ENCODE assay signal across 9 cellular contexts in the genomic region with DNA sequence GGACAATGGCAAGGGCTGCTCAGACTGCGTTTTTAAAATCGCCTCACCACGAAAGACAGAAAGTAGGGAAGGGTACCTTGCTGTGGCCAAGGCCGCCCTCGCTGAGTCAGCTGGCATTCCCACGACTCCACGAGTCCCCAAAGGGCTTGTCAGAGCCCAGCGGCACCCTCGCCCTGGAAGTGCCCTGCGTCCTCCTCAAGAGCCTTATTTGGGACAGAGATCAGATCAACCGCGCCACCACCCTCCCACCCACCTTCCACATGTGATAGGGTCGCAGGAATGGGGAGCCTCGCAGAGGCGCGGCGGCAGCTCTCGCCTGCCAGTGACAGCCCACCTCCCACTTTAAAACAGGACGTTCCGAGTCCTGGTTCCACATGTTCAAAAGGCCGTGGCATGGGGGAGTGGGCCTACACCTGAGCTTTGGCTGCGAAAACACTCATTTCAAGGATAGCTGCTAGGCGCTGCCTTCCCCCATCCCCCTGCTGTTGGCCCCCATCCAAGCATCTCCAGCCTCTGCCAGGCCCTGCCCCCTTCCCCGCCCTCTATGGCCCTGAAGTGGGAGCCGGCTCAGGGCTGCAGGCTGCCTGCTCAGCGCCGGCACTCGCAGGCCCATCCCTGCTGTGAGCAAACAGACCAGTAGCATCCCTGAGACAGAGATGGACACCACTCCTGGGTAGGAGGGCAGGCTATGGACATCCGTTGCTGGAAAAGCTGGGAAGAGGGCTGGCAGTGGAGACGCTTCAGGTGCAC. TPM values are rescaled to one million over a fixed set of nuclear protein-coding genes. Genes with fewer than 3 reads are reported as not detected.
A peak's percentile ranks its signal among the peaks of the same experiment; 100 is the strongest.
DNase-seq lines count a peak whose midpoint lies in the region; ATAC-seq and TF ChIP-seq lines count a peak whose summit lies in the region.
"Had no signal": no experiment of that assay in that cellular context is flagged by ENCODE, and none has a peak within 500 bp of the region (broad histone marks: within the 10 kb centered on the region; RNA-seq: fewer than 3 reads in every experiment).

No MANE protein-coding gene starts in this region.

- no peak for ATAC-seq in GM18517 (IDR thresholded peaks at IDR 0.05; ENCODE audit: unreplicated experiment)

- H3K27me3 Mint-ChIP-seq in CD8-positive, alpha-beta memory T cell: peaks cover 5% of the 10 kb centered on the region in 2 donors
- peaks cover 0 to 10% (median 8%) of the 10 kb centered on the region in 3 donors for H3K27me3 Mint-ChIP-seq in immature natural killer cell (ENCODE audit: low read depth in 3 of 3)

- CTCF ChIA-PET in CD8-positive, alpha-beta memory T cell (lab: Charles Lee): interaction anchor here (1.0 to 9.2 kb wide), 8 partner anchors 13 to 122 kb away, joined by 4 to 195 read pairs (median 5); no protein-coding TSS in a partner anchor

- intact Hi-C loops in stomach (cut with DNase I; ENCODE audit: low total_unique reads): loop anchor here (5.0 to 10.0 kb wide), 2 partner anchors 76 to 124 kb away; no protein-coding TSS in a partner anchor

- H3K36me3 ChIP-seq in CD8-positive, alpha-beta memory T cell (ENCODE audit: insufficient read depth, low read length): no peaks in the 10 kb centered on the region
- H3K36me3 ChIP-seq in stomach: no peaks in the 10 kb centered on the region

- no peak for TF ChIP-seq EP300 in stomach (IDR thresholded peaks at IDR 0.05)

- H3K4me1 ChIP-seq in CD8-positive, alpha-beta memory T cell (ENCODE audit: insufficient read depth, low read length): peaks cover 4% of the 10 kb centered on the region
- peaks cover 10 to 21% (median 17%) of the 10 kb centered on the region in 4 donors for H3K4me1 ChIP-seq in stomach

- POLR2A ChIA-PET in CD8-positive, alpha-beta memory T cell (lab: Charles Lee): interaction anchor here (0.6 to 1.3 kb wide), 2 partner anchors 26 to 75 kb away, joined by 3 to 9 read pairs; no protein-coding TSS in a partner anchor

- H3K9me3 Mint-ChIP-seq in CD8-positive, alpha-beta memory T cell: no peaks in the 10 kb centered on the region
- H3K9me3 Mint-ChIP-seq in immature natural killer cell: no peaks in the 10 kb centered on the region

- H3K9me3 ChIP-seq in CD8-positive, alpha-beta memory T cell (ENCODE audit: low read length): no peaks in the 10 kb centered on the region
- no peaks in the 10 kb centered on the region for H3K9me3 ChIP-seq in stomach

- in situ Hi-C loops in KBM-7 (cut with MboI; ENCODE audit: low pct_unique_long_range_greater_than_20kb, low sequenced_read_pairs): no loop called here

- H3K36me3 Mint-ChIP-seq in CD8-positive, alpha-beta memory T cell: no peaks in the 10 kb centered on the region
- no peaks in the 10 kb centered on the region for H3K36me3 Mint-ChIP-seq in immature natural killer cell

- peak overlapping the region; percentile 51 to 92 (median 71) for H3K4me3 Mint-ChIP-seq in CD8-positive, alpha-beta memory T cell
- peak overlapping the region; percentile 65 to 83 (median 77) for H3K4me3 Mint-ChIP-seq in immature natural killer cell

- H3K27ac Mint-ChIP-seq in CD8-positive, alpha-beta memory T cell: peak overlapping the region in 5 of 8 donors; percentile 58 to 78 (median 64)
- peak overlapping the region in 5 of 6 donors; percentile 44 to 93 (median 62) for H3K27ac Mint-ChIP-seq in immature natural killer cell

- no peak for TF ChIP-seq POLR2A in stomach (IDR thresholded peaks at IDR 0.05)

- DNase-seq in CD8-positive, alpha-beta memory T cell: no peak
- DNase-seq in NCI-H146 (lab: John Stamatoyannopoulos, UW) (peak; percentile 94), astrocyte of the hippocampus (ENCODE audit: low read depth, low spot score) (peak; percentile 75), immature natural killer cell (no peak), stomach (no peak), KBM-7 (no peak), activated gamma-delta T cell (lab: John Stamatoyannopoulos, UW) (no peak)

- H3K27me3 ChIP-seq in CD8-positive, alpha-beta memory T cell (ENCODE audit: insufficient read depth, low read length, poor library complexity, severe bottlenecking): no peaks in the 10 kb centered on the region
- peaks cover 0 to 16% (median 0%) of the 10 kb centered on the region in 3 donors for H3K27me3 ChIP-seq in stomach

- H3K4me1 Mint-ChIP-seq in CD8-positive, alpha-beta memory T cell: peaks cover 4 to 8% (median 6%) of the 10 kb centered on the region in 3 donors
- H3K4me1 Mint-ChIP-seq in immature natural killer cell: peaks cover 38 to 41% of the 10 kb centered on the region in 2 donors

- WGBS in stomach, 5 donors: 15 to 26% (median 18%) methylated on average over 20 to 30 of the region's 30 CpGs

- TF ChIP-seq CTCF in stomach (IDR thresholded peaks at IDR 0.05): no peak

- peak overlapping the region; percentile 92 for H3K4me3 ChIP-seq in CD8-positive, alpha-beta memory T cell (ENCODE audit: low read length)
- H3K4me3 ChIP-seq in stomach: peak overlapping the region; percentile 68 to 83 (median 71)

- H3K27ac ChIP-seq in CD8-positive, alpha-beta memory T cell (ENCODE audit: low read depth, low read length): no peak overlapping the region
- H3K27ac ChIP-seq in stomach: peak overlapping the region in 4 of 5 donors; percentile 85 to 94 (median 90)

RNA-seq across cellular contexts. Expression of gene ARHGEF4, which starts 38.1 kb away (rescaled TPM):
- 1 to 10 TPM in 1 of 2 experiments, under 1 TPM in 1; 0.51 to 1.2 TPM for total RNA-seq in CD8-positive, alpha-beta memory T cell
- polyA plus RNA-seq in CD8-positive, alpha-beta memory T cell: 5.3 TPM
- not detected for polyA plus RNA-seq in immature natural killer cell
- total RNA-seq in stomach: 10 to 100 TPM in 3 of 5 donors, 1 to 10 TPM in 1, not detected in 1; 7.7 to 19.0 (median 12.6) TPM
- 10 to 100 TPM in 1 of 3 donors, 1 to 10 TPM in 2; 1.4 to 32.3 (median 1.8) TPM for polyA plus RNA-seq in stomach

RNA-seq across cellular contexts. Expression of gene AMER3, which starts 43.3 kb away (rescaled TPM):
- not detected for total RNA-seq in CD8-positive, alpha-beta memory T cell
- not detected for polyA plus RNA-seq in CD8-positive, alpha-beta memory T cell
- polyA plus RNA-seq in immature natural killer cell (not detected), stomach (under 1 TPM; 0.08 to 0.61 (median 0.37) TPM)
- under 1 TPM in 3 of 5 donors, not detected in 2; 0.45 to 0.58 (median 0.55) TPM for total RNA-seq in stomach
- total RNA-seq: HT1080 had no signal

Comparison
In these comparisons a context has a peak if more than half of its experiments do, and no peak if none do; other contexts are left out.
1. DNase-seq: peak in NCI-H146 (single experiment) and astrocyte of the hippocampus (single experiment); none in CD8-positive, alpha-beta memory T cell (0 of 5), immature natural killer cell (0 of 3), stomach (single experiment), KBM-7 (single experiment) and activated gamma-delta T cell (single experiment).